ENCODE assay signal across 16 cellular contexts in genomic region chr7:1557006-1557405, GRCh38. TPM values are rescaled to one million over a fixed set of nuclear protein-coding genes. Genes with fewer than 3 reads are reported as not detected.
DNase-seq lines count a peak whose midpoint lies in the region; ATAC-seq, FAIRE-seq and TF ChIP-seq lines count a peak whose summit lies in the region.
"Had no signal": no experiment of that assay in that cellular context is flagged by ENCODE, and none has a peak within 500 bp of the region (broad histone marks: within the 10 kb centered on the region; RNA-seq: fewer than 3 reads in every experiment).

No MANE protein-coding gene starts in this region.

- peak overlapping the region; percentile 94 for H3K27ac Mint-ChIP-seq in Calu3 (ENCODE audit: unreplicated experiment)
- H3K27ac Mint-ChIP-seq: CD4-positive, alpha-beta T cell; GM23338 had no signal

- intact Hi-C loops in Calu3 (cut with micrococcal nuclease; ENCODE audit: unreplicated experiment): loop anchor here (2.0 to 5.0 kb wide), 2 partner anchors 24 to 50 kb away; no protein-coding TSS in a partner anchor
- intact Hi-C loops in kidney (cut with DNase I): no loop called here
- intact Hi-C loops in stomach (cut with DNase I; ENCODE audit: low total_unique reads): no loop called here

- H3K4me1 Mint-ChIP-seq in Calu3 (ENCODE audit: low read depth, unreplicated experiment): peaks cover 56% of the 10 kb centered on the region

- WGBS in stomach, 5 donors: 88 to 96% (median 95%) methylated on average over 7 of the region's 7 CpGs

- no peak for DNase-seq in Calu3
- no peak for DNase-seq in RWPE1 (ENCODE audit: low spot score)
- peak; percentile 52 for DNase-seq in kidney
- DNase-seq in stomach: no peak
- DNase-seq in Peyer's patch: no peak
- DNase-seq in CD1c-positive myeloid dendritic cell (ENCODE audit: extremely low spot score): no peak
- DNase-seq: AML-193, GDM1, NCI-H446 treated with DMSO at 0.1 percent for 48 hours, SIG-M5 had no signal

- H3K27ac ChIP-seq in RWPE1 (peak overlapping the region; percentile 96), kidney (ENCODE audit: low read depth in 2 of 2, low read length in 2 of 2) (no peak overlapping the region), stomach (peak overlapping the region in 4 of 5 donors; percentile 78 to 88 (median 83)), Peyer's patch (peak overlapping the region in 1 of 4 donors; percentile 97)
- H3K27ac ChIP-seq: KMS-11 had no signal

- peaks cover 0 to 12% (median 0%) of the 10 kb centered on the region in 3 donors for H3K27me3 ChIP-seq in stomach
- H3K27me3 ChIP-seq in Peyer's patch: no peaks in the 10 kb centered on the region

- CTCF ChIA-PET in Calu3 (lab: Charles Lee): interaction anchor here (0.6 to 2.5 kb wide), 9 partner anchors 10 to 91 kb away, joined by 3 to 29 read pairs (median 9); partner anchors contain the start of gene INTS1
- CTCF ChIA-PET in RWPE1 (lab: Yijun Ruan, JAX): interaction anchor here (0.7 to 1.9 kb wide), 5 partner anchors 9 to 803 kb away, joined by 3 to 11 read pairs (median 4); partner anchors contain the start of gene INTS1

- no peak for FAIRE-seq in kidney (lab: Jason Lieb, UNC)
- FAIRE-seq: D721Med, GM12892 had no signal

- TF ChIP-seq POLR2A in stomach (IDR thresholded peaks at IDR 0.05) (no peak), Peyer's patch (IDR thresholded peaks at IDR 0.05) (no peak)

- TF ChIP-seq EP300 in stomach (IDR thresholded peaks at IDR 0.05): no peak

- H3K4me3 ChIP-seq in kidney (ENCODE audit: low read length in 2 of 2): no peak overlapping the region
- no peak overlapping the region for H3K4me3 ChIP-seq in stomach
- H3K4me3 ChIP-seq in Peyer's patch: no peak overlapping the region
- H3K4me3 ChIP-seq: GM23338 had no signal

- H3K4me1 ChIP-seq in kidney (ENCODE audit: control insufficient read depth in 1 of 2, insufficient read depth in 1 of 2, low read depth in 1 of 2, low read length in 2 of 2) (peaks cover 11 to 17% of the 10 kb centered on the region in 2 donors), stomach (peaks cover 19 to 60% (median 54%) of the 10 kb centered on the region in 4 donors), Peyer's patch (peaks cover 0 to 33% (median 0%) of the 10 kb centered on the region in 4 donors)

- no peak for ATAC-seq in GM18502 (IDR thresholded peaks at IDR 0.05; ENCODE audit: poor library complexity, unreplicated experiment)

- H3K36me3 Mint-ChIP-seq in Calu3 (ENCODE audit: insufficient read depth, unreplicated experiment): peaks cover 79% of the 10 kb centered on the region

- no TSS peak for BruUV-seq in Calu3 (replicated peaks; lab: Mats Ljungman, UMichigan)

- H3K27me3 Mint-ChIP-seq in Calu3 (ENCODE audit: unreplicated experiment): no peaks in the 10 kb centered on the region
- H3K27me3 Mint-ChIP-seq: CD4-positive, alpha-beta T cell had no signal

- no peak overlapping the region for H3K4me3 Mint-ChIP-seq in Calu3 (ENCODE audit: low read depth, unreplicated experiment)
- H3K4me3 Mint-ChIP-seq: CD4-positive, alpha-beta T cell; GM23338 had no signal

- H3K9me3 Mint-ChIP-seq in Calu3 (ENCODE audit: low read depth, unreplicated experiment): no peaks in the 10 kb centered on the region
- H3K9me3 Mint-ChIP-seq: CD4-positive, alpha-beta T cell; GM23338 had no signal

- H3K36me3 ChIP-seq in kidney (ENCODE audit: control insufficient read depth in 1 of 2, insufficient read depth in 2 of 2, low read length in 2 of 2): no peaks in the 10 kb centered on the region
- H3K36me3 ChIP-seq in stomach: no peaks in the 10 kb centered on the region
- H3K36me3 ChIP-seq in Peyer's patch: no peaks in the 10 kb centered on the region

- POLR2A ChIA-PET in RWPE1 (lab: Yijun Ruan, JAX; ENCODE audit: low non-redundant PET): no interaction called here

- H3K9me3 ChIP-seq in kidney (ENCODE audit: control insufficient read depth in 1 of 2, low read length in 2 of 2) (no peaks in the 10 kb centered on the region), stomach (no peaks in the 10 kb centered on the region), Peyer's patch (no peaks in the 10 kb centered on the region)

- TF ChIP-seq CTCF in Calu3 (IDR thresholded peaks at IDR 0.05; ENCODE audit: unreplicated experiment) (no peak), RWPE1 (conservative IDR thresholded peaks at IDR 0.05; ENCODE audit: low read depth) (no peak), kidney (IDR thresholded peaks at IDR 0.05; ENCODE audit: borderline replicate concordance, extremely low read depth, insufficient read depth) (no peak), stomach (IDR thresholded peaks at IDR 0.05) (no peak), Peyer's patch (IDR thresholded peaks at IDR 0.05) (no peak)

- H3K9ac ChIP-seq in kidney (ENCODE audit: low read length in 2 of 2): no peak overlapping the region
- H3K9ac ChIP-seq: KMS-11 had no signal

RNA-seq across cellular contexts. Expression of gene TMEM184A, which starts 1.0 kb away (rescaled TPM):
- total RNA-seq in Calu3 (2022) (61.9 and 75.8 TPM in 2 replicates), kidney (11.0 TPM), stomach (10 to 100 TPM; 10.6 to 99.4 (median 22.3) TPM), Peyer's patch (100 to 1,000 TPM in 3 of 4 donors, 10 to 100 TPM in 1; 41.3 to 161 (median 151) TPM)
- polyA plus RNA-seq in kidney (ENCODE audit: insufficient read depth, low read depth, low replicate concordance) (6.8 TPM), stomach (10 to 100 TPM in 1 of 3 donors, 1 to 10 TPM in 2; 3.8 to 36.8 (median 9.1) TPM)

RNA-seq across cellular contexts. Expression of gene PSMG3, which starts 12.8 kb away (rescaled TPM):
- total RNA-seq in Calu3 (2022) (64.0 and 67.2 TPM in 2 replicates), kidney (29.7 TPM), stomach (10 to 100 TPM in 3 of 5 donors, 1 to 10 TPM in 1, not detected in 1; 4.9 to 33.3 (median 16.3) TPM), Peyer's patch (10 to 100 TPM; 33.0 to 67.5 (median 47.7) TPM)
- polyA plus RNA-seq in kidney (ENCODE audit: insufficient read depth, low read depth, low replicate concordance) (66.6 TPM), stomach (10 to 100 TPM; 66.9 to 71.5 (median 67.7) TPM)

RNA-seq across cellular contexts. Expression of gene MAFK, which starts 26.5 kb away (rescaled TPM):
- total RNA-seq in Calu3 (2022) (105 and 113 TPM in 2 replicates), kidney (37.0 TPM), stomach (10 to 100 TPM; 17.4 to 56.0 (median 35.4) TPM), Peyer's patch (10 to 100 TPM; 32.9 to 80.2 (median 55.0) TPM)
- polyA plus RNA-seq in kidney (ENCODE audit: insufficient read depth, low read depth, low replicate concordance) (12.9 TPM), stomach (10 to 100 TPM; 15.1 to 44.7 (median 29.5) TPM)

RNA-seq across cellular contexts. Expression of gene INTS1, which starts 52.8 kb away (rescaled TPM):
- 177 and 192 TPM in 2 replicates for total RNA-seq in Calu3 (2022)
- 91.3 TPM for total RNA-seq in kidney
- 62.8 TPM for polyA plus RNA-seq in kidney (ENCODE audit: insufficient read depth, low read depth, low replicate concordance)
- total RNA-seq in stomach: 100 to 1,000 TPM in 1 of 5 donors, 10 to 100 TPM in 4; 24.4 to 724 (median 81.7) TPM
- polyA plus RNA-seq in stomach: 10 to 100 TPM; 34.2 to 65.4 (median 46.9) TPM
- 100 to 1,000 TPM in 2 of 4 donors, 10 to 100 TPM in 2; 84.4 to 192 (median 108) TPM for total RNA-seq in Peyer's patch

Comparison
In these comparisons a context has a peak if more than half of its experiments do, and no peak if none do; other contexts are left out.
1. H3K27ac ChIP-seq: peak in RWPE1 (single experiment) and stomach (4 of 5); none in kidney (0 of 2).